13 cellular contexts compared by ENCODE assay signal in the genomic region with DNA sequence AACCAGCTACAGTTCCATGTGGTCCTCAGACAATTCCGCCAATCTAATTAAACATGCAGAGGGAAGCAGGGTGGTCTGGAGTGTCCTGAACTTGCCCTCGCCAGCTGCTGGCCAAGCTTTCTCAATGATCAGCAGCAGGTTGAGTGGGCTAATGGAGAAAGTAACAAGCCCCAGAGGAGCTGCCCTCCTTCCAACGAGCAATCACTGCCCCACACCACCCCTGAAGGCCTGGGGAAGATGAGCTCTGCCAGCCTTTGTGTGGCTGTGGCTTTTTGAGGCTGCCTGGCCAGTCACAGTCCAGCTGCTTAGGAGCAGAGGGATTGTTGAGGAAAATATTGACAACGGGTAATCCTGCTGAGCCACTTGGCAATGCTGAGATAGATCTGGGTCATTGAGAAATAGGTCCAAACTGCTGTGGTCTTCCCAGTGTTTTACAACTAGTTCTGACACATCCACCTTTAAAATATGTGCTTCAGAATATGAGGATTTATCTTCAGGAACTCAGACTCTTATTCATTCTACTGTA.
A peak's percentile ranks its signal among the peaks of the same experiment; 100 is the strongest.
DNase-seq lines count a peak whose midpoint lies in the region; ATAC-seq, FAIRE-seq and TF ChIP-seq lines count a peak whose summit lies in the region.
"Had no signal": no experiment of that assay in that cellular context is flagged by ENCODE, and none has a peak within 500 bp of the region (broad histone marks: within the 10 kb centered on the region; RNA-seq: fewer than 3 reads in every experiment).

No MANE protein-coding gene starts in this region.

- no peaks in the 10 kb centered on the region for H3K9me3 ChIP-seq in keratinocyte (ENCODE audit: control insufficient read depth, low read depth, low read length)
- H3K9me3 ChIP-seq: tibial nerve had no signal

- H3K9ac ChIP-seq in keratinocyte (ENCODE audit: control insufficient read depth, extremely low read depth, insufficient read depth, low read length): no peak overlapping the region

- no peak overlapping the region for H3K4me3 Mint-ChIP-seq in GM23338
- H3K4me3 Mint-ChIP-seq in brain: no peak overlapping the region
- no peak overlapping the region for H3K4me3 Mint-ChIP-seq in stimulated activated naive CD8-positive, alpha-beta T cell treated with anti-CD3 and anti-CD28 coated beads, Interleukin-15, amount 100 ng/mL, for 72 hours
- H3K4me3 Mint-ChIP-seq: CD4-positive, CD25-positive, alpha-beta regulatory T cell; T-helper 2 cell treated with Interferon-gamma antibody and Interleukin-4, amounts not matched to agents 5 μg/mL and 100 μg/mL, for 36 hours had no signal

- peak; percentile 45 for DNase-seq in AG09309 (ENCODE audit: low read depth)
- no peak for DNase-seq in GM23338 (ENCODE audit: low spot score)
- no peak for DNase-seq in keratinocyte (ENCODE audit: low read depth, low spot score)
- DNase-seq in KBM-7: no peak
- DNase-seq in cortex of kidney (lab: John Stamatoyannopoulos, UW): no peak
- DNase-seq in stimulated activated naive CD8-positive, alpha-beta T cell treated with anti-CD3 and anti-CD28 coated beads, Interleukin-15, amount 100 ng/mL, for 72 hours: no peak
- DNase-seq: CD4-positive, CD25-positive, alpha-beta regulatory T cell; erythroblast; MV-4-11 had no signal

- ATAC-seq in GM23338: 0 out of 3 replicates have a peak, but pooled peaks have one; percentile 38
- ATAC-seq in HG03442 (IDR thresholded peaks at IDR 0.05; ENCODE audit: unreplicated experiment): no peak
- ATAC-seq in stimulated activated naive CD8-positive, alpha-beta T cell treated with anti-CD3 and anti-CD28 coated beads, Interleukin-15, amount 100 ng/mL, for 72 hours: no peak

- no peaks in the 10 kb centered on the region for H3K79me2 ChIP-seq in GM23338 (replicated peaks; ENCODE audit: insufficient read depth)
- peaks cover 23% of the 10 kb centered on the region for H3K79me2 ChIP-seq in keratinocyte (ENCODE audit: control insufficient read depth, insufficient read depth, low read length)

- H3K4me1 Mint-ChIP-seq in GM23338 (peaks cover 22% of the 10 kb centered on the region), brain (peaks cover 76% of the 10 kb centered on the region)
- H3K4me1 Mint-ChIP-seq in stimulated activated naive CD8-positive, alpha-beta T cell treated with anti-CD3 and anti-CD28 coated beads, Interleukin-15, amount 100 ng/mL, for 72 hours: peaks cover 8% of the 10 kb centered on the region

- H3K27me3 Mint-ChIP-seq in GM23338 (ENCODE audit: insufficient read depth, low read depth, poor library complexity) (no peaks in the 10 kb centered on the region), brain (peaks cover 4% of the 10 kb centered on the region)
- no peaks in the 10 kb centered on the region for H3K27me3 Mint-ChIP-seq in stimulated activated naive CD8-positive, alpha-beta T cell treated with anti-CD3 and anti-CD28 coated beads, Interleukin-15, amount 100 ng/mL, for 72 hours
- H3K27me3 Mint-ChIP-seq: CD4-positive, CD25-positive, alpha-beta regulatory T cell had no signal

- H3K27ac ChIP-seq in GM23338 (ENCODE audit: low read depth): no peak overlapping the region
- H3K27ac ChIP-seq in keratinocyte (ENCODE audit: control insufficient read depth, insufficient read depth, low read length): peak overlapping the region; percentile 45
- H3K27ac ChIP-seq: tibial nerve had no signal

- in situ Hi-C loops in KBM-7 (cut with MboI; ENCODE audit: low pct_unique_long_range_greater_than_20kb, low sequenced_read_pairs): no loop called here

- FAIRE-seq in keratinocyte (lab: Jason Lieb, UNC): no peak

- H3K9me2 ChIP-seq in GM23338 (ENCODE audit: insufficient read depth): no peaks in the 10 kb centered on the region

- H3K9me1 ChIP-seq in keratinocyte (ENCODE audit: control insufficient read depth, extremely low read depth, insufficient read depth, low read length): no peaks in the 10 kb centered on the region

- TF ChIP-seq CTCF in AG09309 (IDR thresholded peaks at IDR 0.05; ENCODE audit: control insufficient read depth, insufficient read depth, low read depth, low read length, missing control alignments) (no peak), GM23338 (conservative IDR thresholded peaks at IDR 0.05; ENCODE audit: low read depth in 2 of 2) (no peak), brain (conservative IDR thresholded peaks at IDR 0.05) (no peak), keratinocyte (optimal IDR thresholded peaks at IDR 0.05 in 1 of 3, IDR thresholded peaks at IDR 0.05 in 1 of 3, conservative IDR thresholded peaks at IDR 0.05 in 1 of 3; ENCODE audit: extremely low read depth in 1 of 3, insufficient read depth in 2 of 3, low read length in 3 of 3) (no peak)

- H3K4me2 ChIP-seq in GM23338 (no peak overlapping the region), keratinocyte (ENCODE audit: control insufficient read depth, extremely low read depth, insufficient read depth, low read depth, low read length) (no peak overlapping the region)

- H2AFZ ChIP-seq in GM23338: no peak overlapping the region
- H2AFZ ChIP-seq in keratinocyte (ENCODE audit: control insufficient read depth, low read length): no peak overlapping the region

- dilution Hi-C loops in keratinocyte (cut with MboI; ENCODE audit: extremely low pct_ligation_motif_present, low sequenced_read_pairs): no loop called here

- H3K36me3 ChIP-seq in GM23338 (ENCODE audit: insufficient read depth) (no peaks in the 10 kb centered on the region), keratinocyte (ENCODE audit: control insufficient read depth in 2 of 2, extremely low read depth in 1 of 2, insufficient read depth in 2 of 2, low read length in 2 of 2) (peaks cover 2 to 9% of the 10 kb centered on the region in 2 experiments)
- H3K36me3 ChIP-seq: tibial nerve had no signal

- H3K4me1 ChIP-seq in GM23338 (ENCODE audit: insufficient read depth) (peaks cover 2% of the 10 kb centered on the region), keratinocyte (ENCODE audit: control insufficient read depth, extremely low read depth, insufficient read depth, low read length) (peaks cover 16% of the 10 kb centered on the region)

- no peaks in the 10 kb centered on the region; the same call in 2 of the 3 replicates for H3K9me3 Mint-ChIP-seq in GM23338
- no peaks in the 10 kb centered on the region for H3K9me3 Mint-ChIP-seq in brain
- H3K9me3 Mint-ChIP-seq in stimulated activated naive CD8-positive, alpha-beta T cell treated with anti-CD3 and anti-CD28 coated beads, Interleukin-15, amount 100 ng/mL, for 72 hours: no peaks in the 10 kb centered on the region
- H3K9me3 Mint-ChIP-seq: CD4-positive, CD25-positive, alpha-beta regulatory T cell; T-helper 2 cell treated with Interferon-gamma antibody and Interleukin-4, amounts not matched to agents 5 μg/mL and 100 μg/mL, for 36 hours had no signal

- no peaks in the 10 kb centered on the region for H3K27me3 ChIP-seq in GM23338 (ENCODE audit: insufficient read depth)
- H3K27me3 ChIP-seq in keratinocyte (ENCODE audit: control insufficient read depth, extremely low read depth, insufficient read depth, low read length): no peaks in the 10 kb centered on the region
- H3K27me3 ChIP-seq: tibial nerve had no signal

- H3K27ac Mint-ChIP-seq in GM23338 (no peak overlapping the region), brain (peak overlapping the region in 3 of 5 experiments; percentile 0 to 63 (median 30))
- H3K27ac Mint-ChIP-seq in stimulated activated naive CD8-positive, alpha-beta T cell treated with anti-CD3 and anti-CD28 coated beads, Interleukin-15, amount 100 ng/mL, for 72 hours: no peak overlapping the region
- H3K27ac Mint-ChIP-seq: CD4-positive, CD25-positive, alpha-beta regulatory T cell; T-helper 2 cell treated with Interferon-gamma antibody and Interleukin-4, amounts not matched to agents 5 μg/mL and 100 μg/mL, for 36 hours had no signal

- H3F3A ChIP-seq in GM23338 (replicated peaks; ENCODE audit: low read depth): no peaks in the 10 kb centered on the region

- no peaks in the 10 kb centered on the region for H4K20me1 ChIP-seq in GM23338 (replicated peaks; ENCODE audit: insufficient read depth)
- H4K20me1 ChIP-seq in keratinocyte (ENCODE audit: control insufficient read depth, extremely low read depth, insufficient read depth, low read length): no peaks in the 10 kb centered on the region

- H3K4me3 ChIP-seq in AG09309 (ENCODE audit: control insufficient read depth, low read depth, low read length) (no peak overlapping the region), GM23338 (no peak overlapping the region), keratinocyte (ENCODE audit: control insufficient read depth in 2 of 3, extremely low read depth in 1 of 3, insufficient read depth in 2 of 3, low read depth in 1 of 3, low read length in 3 of 3) (no peak overlapping the region)
- H3K4me3 ChIP-seq: tibial nerve had no signal

- H3K36me3 Mint-ChIP-seq in GM23338 (ENCODE audit: low read depth) (no peaks in the 10 kb centered on the region), brain (no peaks in the 10 kb centered on the region)

TF ChIP-seq in GM23338, 12 proteins besides CTCF, POLR2A, EP300 and RAD21:
- no peak for TF ChIP-seq NANOG (IDR thresholded peaks at IDR 0.05; ENCODE audit: borderline replicate concordance)

Comparison
In these comparisons a context has a peak if more than half of its experiments do, and no peak if none do; other contexts are left out.
1. H3K27ac Mint-ChIP-seq: peak in brain (3 of 5); none in GM23338 (single experiment) and stimulated activated naive CD8-positive, alpha-beta T cell treated with anti-CD3 and anti-CD28 coated beads, Interleukin-15, amount 100 ng/mL, for 72 hours (0 of 2).